ENCODE assay signal across 8 cellular contexts in genomic region chr2:100362269-100362668, GRCh38. TPM values are rescaled to one million over a fixed set of nuclear protein-coding genes. Genes with fewer than 3 reads are reported as not detected.
A peak's percentile ranks its signal among the peaks of the same experiment; 100 is the strongest.
DNase-seq lines count a peak whose midpoint lies in the region; ATAC-seq, FAIRE-seq and TF ChIP-seq lines count a peak whose summit lies in the region.
"Not testable (repeated sequence)": the region's sequence is repeated elsewhere in the genome, so short reads cannot be mapped to it uniquely, and the experiment has no call there.
"Had no signal": no experiment of that assay in that cellular context is flagged by ENCODE, and none has a peak within 500 bp of the region (broad histone marks: within the 10 kb centered on the region; RNA-seq: fewer than 3 reads in every experiment).

No MANE protein-coding gene starts in this region.

- not testable (repeated sequence) for TF ChIP-seq POLR2A in H1 (IDR thresholded peaks at IDR 0.05; ENCODE audit: control extremely low read depth in 1 of 2, low read depth in 2 of 2, low read length in 2 of 2)

- not testable (repeated sequence) for TF ChIP-seq CTCF in GM23338 (conservative IDR thresholded peaks at IDR 0.05; ENCODE audit: low read depth in 2 of 2); HEK293 (tag by site-specific recombination; IDR thresholded peaks at IDR 0.05); WTC11 (IDR thresholded peaks at IDR 0.05); H1 (IDR thresholded peaks at IDR 0.05; ENCODE audit: control extremely low read depth in 1 of 3, insufficient read depth in 1 of 3, low read depth in 1 of 3, low read length in 3 of 3)

- not testable (repeated sequence) for H3K9me2 ChIP-seq in GM23338 (ENCODE audit: insufficient read depth)

- not testable (repeated sequence) for H3F3A ChIP-seq in GM23338 (replicated peaks; ENCODE audit: low read depth)

- H2AFZ ChIP-seq in GM23338; H1 (ENCODE audit: low read length): not testable (repeated sequence)

- TF ChIP-seq EP300 in H1 (IDR thresholded peaks at IDR 0.05; ENCODE audit: borderline replicate concordance in 1 of 2, low read depth in 2 of 2, low read length in 2 of 2): peak in 1 of 2 experiments; percentile 84; a peak in 1 of 3 replicates

- H3K4me1 Mint-ChIP-seq in GM23338, WTC11: not testable (repeated sequence)

- H3K18ac ChIP-seq in H1 (ENCODE audit: extremely low read depth, low read length): not testable (repeated sequence)

- H3K4me2 ChIP-seq in GM23338; H1 (ENCODE audit: insufficient read depth in 1 of 2, low read depth in 2 of 2, low read length in 2 of 2): not testable (repeated sequence)

- H4K8ac ChIP-seq in H1 (ENCODE audit: extremely low read depth, insufficient read depth, low read length): not testable (repeated sequence)

- not testable (repeated sequence) for H3K4ac ChIP-seq in H1 (replicated peaks; ENCODE audit: insufficient read length, low read depth, low read length)

- H3K4me3 Mint-ChIP-seq in GM23338, WTC11: not testable (repeated sequence)

- ATAC-seq in GM23338, WTC11: not testable (repeated sequence)

- not testable (repeated sequence) for H2BK12ac ChIP-seq in H1 (ENCODE audit: low read depth, low read length)

- not testable (repeated sequence) for H2BK15ac ChIP-seq in H1 (ENCODE audit: low read length)

- not testable (repeated sequence) for H4K20me1 ChIP-seq in GM23338 (replicated peaks; ENCODE audit: insufficient read depth); H1 (replicated peaks in 1 of 2; ENCODE audit: control insufficient read depth in 1 of 2, insufficient read depth in 2 of 2, low read length in 2 of 2)

- not testable (repeated sequence) for H3K4me3 ChIP-seq in GM23338; HEK293 (ENCODE audit: low read depth, low read length); H1 (ENCODE audit: extremely low read depth in 1 of 4, insufficient read depth in 2 of 4, low read depth in 3 of 4, low read length in 4 of 4)

- POLR2A ChIA-PET in HEK293 (lab: Yijun Ruan, JAX); WTC11 (lab: Charles Lee); H1 (lab: Charles Lee; ENCODE audit: partially characterized antibody): not testable (repeated sequence)

- H3K23me2 ChIP-seq in H1 (ENCODE audit: low read depth, low read length): not testable (repeated sequence)

- not testable (repeated sequence) for H3K14ac ChIP-seq in H1 (ENCODE audit: insufficient read length)

- not testable (repeated sequence) for FAIRE-seq in H1 (lab: Jason Lieb, UNC)

- H2BK20ac ChIP-seq in H1 (ENCODE audit: low read length): not testable (repeated sequence)

- not testable (repeated sequence) for H3K27ac ChIP-seq in GM23338 (ENCODE audit: low read depth); HEK293 (ENCODE audit: extremely low read depth, low read depth, low read length); H1 (ENCODE audit: low read depth, low read length)

- H3K27ac Mint-ChIP-seq in GM23338, WTC11: not testable (repeated sequence)

- H3K27me3 ChIP-seq in GM23338 (ENCODE audit: insufficient read depth); H1 (replicated peaks in 1 of 4; ENCODE audit: control insufficient read depth in 3 of 4, extremely low read depth in 1 of 4, insufficient read depth in 3 of 4, low read length in 3 of 4): not testable (repeated sequence)

- H3K27me3 Mint-ChIP-seq in GM23338 (ENCODE audit: insufficient read depth, low read depth, poor library complexity): not testable (repeated sequence)
- H3K27me3 Mint-ChIP-seq in WTC11 (ENCODE audit: low read depth): peaks cover 11% of the 10 kb centered on the region; the same call in 1 of the 2 replicates

- H3K36me3 Mint-ChIP-seq in GM23338 (ENCODE audit: low read depth) (peaks cover 29% of the 10 kb centered on the region), WTC11 (peaks cover 41% of the 10 kb centered on the region)

- 95% methylated on average over 7 of the region's 7 CpGs; no CpG with 5 or more reads in 1 of the 2 experiments for WGBS in H1 (ENCODE audit: extremely low coverage in 1 of 2, insufficient coverage in 1 of 2, insufficient read length in 1 of 2, insufficient replicate concordance in 2 of 2, low coverage in 1 of 2, low lambda C conversion rate in 2 of 2, missing lambda C conversion rate in 1 of 2), 2 experiments

- H2BK5ac ChIP-seq in H1 (ENCODE audit: low read depth, low read length): not testable (repeated sequence)

- not testable (repeated sequence) for H3K9me3 ChIP-seq in HEK293 (ENCODE audit: control insufficient read depth, insufficient read depth, low read depth, low read length); H1 (ENCODE audit: insufficient read depth in 2 of 2, low read depth in 1 of 2, low read length in 1 of 2)

- not testable (repeated sequence) for H3K9ac ChIP-seq in H1 (replicated peaks in 1 of 4; ENCODE audit: extremely low read depth in 1 of 4, low read depth in 3 of 4, low read length in 3 of 4)

- H3K9me3 Mint-ChIP-seq in GM23338: peaks cover 45% of the 10 kb centered on the region
- peaks cover 68% of the 10 kb centered on the region for H3K9me3 Mint-ChIP-seq in WTC11

- not testable (repeated sequence) for H2AK5ac ChIP-seq in H1 (ENCODE audit: low read depth, low read length)

- not testable (repeated sequence) for TF ChIP-seq RAD21 in H1 (IDR thresholded peaks at IDR 0.05 in 1 of 2, conservative IDR thresholded peaks at IDR 0.05 in 1 of 2; ENCODE audit: low read depth in 2 of 2, low read length in 2 of 2)

- CTCF ChIA-PET in HEK293 (lab: Yijun Ruan, JAX); WTC11 (lab: Charles Lee); H1 (lab: Charles Lee; ENCODE audit: partially characterized antibody): not testable (repeated sequence)

- H2BK120ac ChIP-seq in H1 (replicated peaks; ENCODE audit: low read depth, low read length): not testable (repeated sequence)

- DNase-seq in DMS 273 (lab: John Stamatoyannopoulos, UW; ENCODE audit: unreplicated experiment) (peak; percentile 1), GM23338 (ENCODE audit: low spot score) (peak; percentile 23), WTC11 (ENCODE audit: low spot score) (peak; percentile 14)
- not testable (repeated sequence) for DNase-seq in H1 (ENCODE audit: low read depth in 1 of 2, low spot score in 2 of 2)

- H3K4me1 ChIP-seq in GM23338 (ENCODE audit: insufficient read depth); HEK293 (ENCODE audit: control insufficient read depth, insufficient read depth, low read length); H1 (replicated peaks in 1 of 4; ENCODE audit: control insufficient read depth in 3 of 4, insufficient read depth in 4 of 4, low read length in 3 of 4): not testable (repeated sequence)

- H3K79me1 ChIP-seq in H1 (ENCODE audit: low read depth, low read length): not testable (repeated sequence)

- H3K23ac ChIP-seq in H1 (ENCODE audit: insufficient read length): not testable (repeated sequence)

- H4K91ac ChIP-seq in H1 (replicated peaks; ENCODE audit: insufficient read length, low read length): not testable (repeated sequence)

- not testable (repeated sequence) for H4K5ac ChIP-seq in H1 (ENCODE audit: insufficient read length, low read depth, low read length)

- H3K79me2 ChIP-seq in GM23338 (replicated peaks; ENCODE audit: insufficient read depth); H1 (ENCODE audit: control insufficient read depth in 1 of 2, insufficient read depth in 2 of 2, low read length in 2 of 2): not testable (repeated sequence)

- peaks cover 14% of the 10 kb centered on the region for H3K36me3 ChIP-seq in GM23338 (ENCODE audit: insufficient read depth)
- not testable (repeated sequence) for H3K36me3 ChIP-seq in HEK293 (ENCODE audit: control insufficient read depth in 2 of 2, insufficient read depth in 1 of 2, low read length in 2 of 2); H1 (ENCODE audit: control insufficient read depth in 2 of 4, insufficient read depth in 4 of 4, low read length in 3 of 4)

- not testable (repeated sequence) for H3K56ac ChIP-seq in H1 (replicated peaks; ENCODE audit: insufficient read length, low read depth, low read length)

TF ChIP-seq in HEK293, 187 proteins besides CTCF, POLR2A, EP300 and RAD21:
- TF ChIP-seq SETDB1 (IDR thresholded peaks at IDR 0.05; ENCODE audit: insufficient read length, low read length): peak; percentile 91

RNA-seq across cellular contexts. Expression of gene LONRF2, which starts 40.0 kb away (rescaled TPM):
- total RNA-seq in GM23338 (2014; rRNA removed; shearing (Covaris generic)): 0.24 and 0.35 TPM in 2 replicates
- polyA plus RNA-seq in GM23338 (2016; fragmentation: Nextera tagmentation; extraction: Ambion mirVana) (0.03 and 0.05 TPM in 2 replicates), H1 (2011; rRNA removed) (0.22 and 0.24 TPM in 2 replicates)
- total RNA-seq in WTC11 (2021): 0.33 to 0.57 TPM (median 0.55 TPM) in 3 replicates
- 0.42 and 0.74 TPM in 2 replicates for total RNA-seq in H1 (2021; fragmentation: NEBNext Ultra II Directional; extraction: Animal tissue kit (Norgen Biotek cat#: 25700))
- polyA plus RNA-seq in H1 (2011; cell fraction: cytosol; rRNA removed): 0.28 TPM
- 0.48 TPM for polyA plus RNA-seq in H1 (2011; cell fraction: nucleus; rRNA removed)
- 0.30 to 0.43 TPM (median 0.36 TPM) in 4 replicates for polyA plus RNA-seq in H1 (2012, experiment 1 of 2)
- polyA plus RNA-seq in H1 (2012, experiment 2 of 2): 0.12 TPM
- polyA plus RNA-seq in H1 (2013, experiment 1 of 2): 0.16 TPM
- polyA plus RNA-seq in H1 (2013, experiment 2 of 2): 0.18 TPM
- polyA minus RNA-seq in H1 (2011; rRNA and poly(A)+ RNA removed): 0.91 and 2.0 TPM in 2 replicates
- polyA minus RNA-seq in H1 (2011; cell fraction: cytosol; rRNA and poly(A)+ RNA removed): 0.59 TPM
- polyA minus RNA-seq in H1 (2011; cell fraction: nucleus; rRNA and poly(A)+ RNA removed): 0.80 TPM
- polyA plus RNA-seq: CD14-positive monocyte; CD4-positive, CD25-positive, alpha-beta regulatory T cell; CD8-positive, alpha-beta memory T cell had no signal

RNA-seq across cellular contexts. Expression of gene CHST10, which starts 55.2 kb away (rescaled TPM):
- 22.2 and 24.5 TPM in 2 replicates for total RNA-seq in GM23338 (2014; rRNA removed; shearing (Covaris generic))
- polyA plus RNA-seq in GM23338 (2016; fragmentation: Nextera tagmentation; extraction: Ambion mirVana) (7.7 and 9.1 TPM in 2 replicates), H1 (2011; rRNA removed) (23.1 and 27.3 TPM in 2 replicates)
- 19.9 to 24.4 TPM (median 21.6 TPM) in 3 replicates for total RNA-seq in WTC11 (2021)
- 29.1 and 34.1 TPM in 2 replicates for total RNA-seq in H1 (2021; fragmentation: NEBNext Ultra II Directional; extraction: Animal tissue kit (Norgen Biotek cat#: 25700))
- polyA plus RNA-seq in H1 (2011; cell fraction: cytosol; rRNA removed): 31.1 TPM
- polyA plus RNA-seq in H1 (2011; cell fraction: nucleus; rRNA removed): 28.8 TPM
- polyA plus RNA-seq in H1 (2012, experiment 1 of 2): 29.7 to 34.4 TPM (median 32.0 TPM) in 4 replicates
- 21.4 TPM for polyA plus RNA-seq in H1 (2012, experiment 2 of 2)
- polyA plus RNA-seq in H1 (2013, experiment 1 of 2): 24.0 TPM
- polyA plus RNA-seq in H1 (2013, experiment 2 of 2): 28.0 TPM
- polyA minus RNA-seq in H1 (2011; rRNA and poly(A)+ RNA removed): 38.5 and 45.6 TPM in 2 replicates
- 15.8 TPM for polyA minus RNA-seq in H1 (2011; cell fraction: cytosol; rRNA and poly(A)+ RNA removed)
- 23.7 TPM for polyA minus RNA-seq in H1 (2011; cell fraction: nucleus; rRNA and poly(A)+ RNA removed)
